In the genomic region with DNA sequence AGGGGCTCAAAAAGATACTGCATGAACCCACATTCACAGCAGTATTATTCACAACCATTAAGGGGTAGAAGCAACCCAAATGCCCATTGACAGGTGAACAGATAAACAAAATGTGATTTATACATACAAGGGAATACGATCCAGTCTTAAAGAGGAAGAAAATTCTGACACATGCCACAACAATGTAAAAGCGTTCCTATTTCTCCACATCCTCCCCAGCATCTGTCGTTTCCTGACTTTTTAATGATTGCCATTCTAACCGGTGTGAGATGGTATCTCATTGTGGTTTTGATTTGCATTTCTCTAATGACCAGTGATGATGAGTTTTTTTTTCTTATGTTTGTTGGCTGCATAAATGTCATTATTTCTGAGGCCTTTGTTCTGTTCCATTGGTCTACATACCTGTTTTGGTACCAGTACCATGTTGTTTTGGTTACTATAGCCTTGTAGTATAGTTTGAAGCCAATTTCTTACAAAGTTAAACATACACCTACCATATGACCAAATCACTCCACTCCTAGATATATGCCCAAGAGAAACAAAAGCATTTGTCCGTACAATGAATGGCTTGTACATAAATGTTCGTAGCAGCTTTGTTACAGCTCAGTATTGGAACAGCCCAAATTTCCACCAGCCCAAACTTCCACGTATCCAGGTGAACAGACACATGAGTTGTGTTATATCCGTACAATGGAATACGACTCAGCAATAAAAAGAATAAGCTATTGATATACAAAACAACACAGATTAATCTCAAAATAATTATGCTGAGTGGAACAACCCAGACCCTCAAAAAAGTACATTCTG, we compare ENCODE assay signal across 1 cellular context.
TF ChIP-seq lines count a peak whose summit lies in the region.

No MANE protein-coding gene starts in this region.

TF ChIP-seq in GM12878, 131 proteins besides CTCF, POLR2A, EP300 and RAD21 (continued from another document):
- TF ChIP-seq NFIC (IDR thresholded peaks at IDR 0.05; ENCODE audit: low read depth, low read length) (no peak), BRCA1 (IDR thresholded peaks at IDR 0.05; ENCODE audit: low read depth, low read length) (no peak), POU2F2 (IDR thresholded peaks at IDR 0.05; ENCODE audit: borderline replicate concordance, low read depth, low read length) (peak; percentile 15; the same call in 1 of the 3 replicates), SREBF2 (IDR thresholded peaks at IDR 0.05; ENCODE audit: low read length) (no peak), MYC (IDR thresholded peaks at IDR 0.05; ENCODE audit: insufficient read depth, insufficient read length, insufficient replicate concordance, low read length, severe bottlenecking) (no peak), ATF7 (IDR thresholded peaks at IDR 0.05; ENCODE audit: low read depth) (no peak), SREBF1 (IDR thresholded peaks at IDR 0.05; ENCODE audit: low read length) (no peak), SMARCA5 (IDR thresholded peaks at IDR 0.05) (peak; percentile 20; the same call in 1 of the 2 replicates), ZNF274 (IDR thresholded peaks at IDR 0.05; ENCODE audit: insufficient read depth, insufficient read length) (no peak)
